In the genomic region with DNA sequence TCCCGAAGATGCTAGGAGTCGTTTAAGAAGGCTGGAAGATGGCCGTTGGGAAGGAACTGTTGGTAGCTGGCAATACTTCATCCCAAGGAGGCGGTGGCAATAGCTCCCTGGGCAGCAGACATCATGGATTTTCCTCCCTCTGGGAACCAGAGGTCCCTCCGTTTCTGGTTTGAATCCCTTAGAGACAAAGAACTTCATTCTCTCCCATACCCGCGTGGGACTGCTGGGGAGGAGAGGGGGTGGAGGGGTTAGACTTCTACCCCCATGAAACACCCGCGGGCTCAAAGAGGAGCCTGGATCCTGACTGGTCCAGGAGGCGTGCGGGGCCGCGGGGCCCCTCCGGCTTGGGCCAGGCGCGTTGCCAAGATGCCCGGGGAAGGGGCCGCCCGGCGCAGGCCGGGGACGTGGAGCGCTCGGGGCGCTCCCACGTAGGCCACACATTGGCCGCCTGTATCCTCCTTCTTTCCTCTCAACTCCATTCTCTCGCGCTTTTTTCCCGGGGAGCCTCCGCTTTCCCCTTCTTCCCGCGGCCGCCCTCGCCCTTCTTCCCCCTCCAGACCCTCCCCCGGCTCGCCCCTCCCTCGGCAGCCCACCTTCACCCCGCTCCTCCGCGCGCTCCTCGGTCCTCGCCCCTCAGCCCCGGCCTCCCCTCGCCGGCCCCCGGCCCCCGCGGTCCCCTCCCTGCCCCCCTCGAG, we compare ENCODE assay signal across 8 cellular contexts. TPM values are rescaled to one million over a fixed set of nuclear protein-coding genes. Genes with fewer than 3 reads are reported as not detected.
A peak's percentile ranks its signal among the peaks of the same experiment; 100 is the strongest.
DNase-seq lines count a peak whose midpoint lies in the region; ATAC-seq and TF ChIP-seq lines count a peak whose summit lies in the region.

No MANE protein-coding gene starts in this region.

- ATAC-seq in GM19324 (IDR thresholded peaks at IDR 0.05; ENCODE audit: low FRiP score, unreplicated experiment) (peak; percentile 11), left ventricle myocardium superior (peak; percentile 51), GM18858 (IDR thresholded peaks at IDR 0.05; ENCODE audit: unreplicated experiment) (no peak), HG02973 (IDR thresholded peaks at IDR 0.05; ENCODE audit: unreplicated experiment) (no peak)

- CTCF ChIA-PET in BJ (lab: Yijun Ruan, JAX): interaction anchor here (0.9 to 7.3 kb wide), 6 partner anchors 10 to 83 kb away, joined by 3 to 64 read pairs (median 3); no protein-coding TSS in a partner anchor

- TF ChIP-seq POLR2A in adrenal gland (IDR thresholded peaks at IDR 0.05): no peak

- peak overlapping the region; percentile 76 to 97 (median 93) for H3K27ac ChIP-seq in adrenal gland

- H3K36me3 ChIP-seq in BJ (ENCODE audit: control insufficient read depth, insufficient read depth, low read length): peaks cover 5% of the 10 kb centered on the region
- peaks cover 0 to 8% of the 10 kb centered on the region in 2 donors for H3K36me3 ChIP-seq in adrenal gland (replicated peaks in 1 of 2)

- peaks cover 19 to 33% of the 10 kb centered on the region in 2 donors for H3K4me1 ChIP-seq in adrenal gland (replicated peaks in 1 of 2)

- intact Hi-C loops in adrenal gland (cut with DNase I): loop anchor here in 1 of 2 donors (5.0 kb wide), 1 partner anchor 46 kb away; no protein-coding TSS in a partner anchor
- intact Hi-C loops in left ventricle myocardium superior (cut with micrococcal nuclease): no loop called here
- intact Hi-C loops in posterior vena cava (cut with DNase I): loop anchor here in 1 of 2 donors (5.0 kb wide), 1 partner anchor 46 kb away; no protein-coding TSS in a partner anchor

- no peaks in the 10 kb centered on the region for H3K9me3 ChIP-seq in adrenal gland (replicated peaks in 1 of 3)

- 1 to 3% (median 1%) methylated on average over 30 to 51 of the region's 51 CpGs for WGBS in adrenal gland, 4 donors

- no peaks in the 10 kb centered on the region for H3K27me3 ChIP-seq in BJ (ENCODE audit: control insufficient read depth, insufficient read depth, low read length)
- no peaks in the 10 kb centered on the region for H3K27me3 ChIP-seq in adrenal gland

- TF ChIP-seq CTCF in BJ (IDR thresholded peaks at IDR 0.05; ENCODE audit: insufficient read depth, low read depth, low read length) (no peak), adrenal gland (IDR thresholded peaks at IDR 0.05) (no peak)

- DNase-seq in BJ (ENCODE audit: low read depth) (no peak), NCI-H345 treated with DMSO at 0.1 percent for 48 hours (lab: John Stamatoyannopoulos, UW; ENCODE audit: unreplicated experiment) (peak; percentile 27), adrenal gland (peak; percentile 47 to 70 (median 50)), left ventricle myocardium superior (peak; percentile 67), posterior vena cava (ENCODE audit: low spot score) (peak; percentile 86)

- POLR2A ChIA-PET in BJ (lab: Charles Lee): interaction anchor here (0.6 to 0.9 kb wide), 2 partner anchors 23 to 50 kb away, joined by 4 to 6 read pairs; no protein-coding TSS in a partner anchor

- H3K4me3 ChIP-seq in BJ (ENCODE audit: low read depth, low read length) (peak overlapping the region; percentile 99), adrenal gland (peak overlapping the region; percentile 60 to 99 (median 89))

RNA-seq across cellular contexts. Expression of gene MSL1, which starts 0.4 kb away (rescaled TPM):
- polyA plus RNA-seq in BJ (2011; rRNA removed) (36.7 and 69.0 TPM in 2 replicates), adrenal gland (100 to 1,000 TPM in 2 of 3 donors, 10 to 100 TPM in 1; 74.2 to 143 (median 128) TPM)
- 23.2 and 23.8 TPM in 2 replicates for polyA minus RNA-seq in BJ (2011; rRNA and poly(A)+ RNA removed)
- total RNA-seq in adrenal gland (100 to 1,000 TPM in 1 of 8 donors, 10 to 100 TPM in 7; 47.8 to 100 (median 69.1) TPM), left ventricle myocardium superior (49.1 TPM), posterior vena cava (10 to 100 TPM; 66.7 to 68.8 TPM)

RNA-seq across cellular contexts. Expression of gene CASC3, which starts 19.0 kb away (rescaled TPM):
- polyA plus RNA-seq in BJ (2011; rRNA removed) (27.8 and 35.1 TPM in 2 replicates), adrenal gland (10 to 100 TPM; 36.2 to 65.1 (median 57.5) TPM)
- polyA minus RNA-seq in BJ (2011; rRNA and poly(A)+ RNA removed): 25.1 and 28.2 TPM in 2 replicates
- total RNA-seq in adrenal gland (10 to 100 TPM; 36.2 to 72.4 (median 61.7) TPM), left ventricle myocardium superior (48.1 TPM), posterior vena cava (100 to 1,000 TPM in 1 of 2 donors, 10 to 100 TPM in 1; 99.2 to 103 TPM)

RNA-seq across cellular contexts. Expression of gene NR1D1, which starts 20.9 kb away (rescaled TPM):
- polyA plus RNA-seq in BJ (2011; rRNA removed) (1.9 and 2.3 TPM in 2 replicates), adrenal gland (10 to 100 TPM; 34.5 to 59.0 (median 36.6) TPM)
- polyA minus RNA-seq in BJ (2011; rRNA and poly(A)+ RNA removed): 4.3 and 6.6 TPM in 2 replicates
- total RNA-seq in adrenal gland (10 to 100 TPM; 14.0 to 69.1 (median 41.4) TPM), left ventricle myocardium superior (21.5 TPM), posterior vena cava (10 to 100 TPM; 20.2 to 24.2 TPM)

RNA-seq across cellular contexts. Expression of gene RAPGEFL1, which starts 55.9 kb away (rescaled TPM):
- polyA plus RNA-seq in BJ (2011; rRNA removed) (2.3 and 3.8 TPM in 2 replicates), adrenal gland (10 to 100 TPM in 1 of 3 donors, 1 to 10 TPM in 2; 1.7 to 18.5 (median 7.3) TPM)
- polyA minus RNA-seq in BJ (2011; rRNA and poly(A)+ RNA removed): 2.7 and 3.6 TPM in 2 replicates
- total RNA-seq in adrenal gland (1 to 10 TPM in 7 of 8 donors, under 1 TPM in 1; 0.24 to 5.7 (median 4.0) TPM), left ventricle myocardium superior (3.8 TPM), posterior vena cava (1 to 10 TPM; 4.5 to 5.2 TPM)

RNA-seq across cellular contexts. Expression of gene THRA, which starts 58.6 kb away (rescaled TPM):
- 32.1 and 43.3 TPM in 2 replicates for polyA plus RNA-seq in BJ (2011; rRNA removed)
- polyA minus RNA-seq in BJ (2011; rRNA and poly(A)+ RNA removed): 17.8 and 20.2 TPM in 2 replicates
- total RNA-seq in adrenal gland: 100 to 1,000 TPM in 3 of 8 donors, 10 to 100 TPM in 5; 46.1 to 110 (median 76.4) TPM
- polyA plus RNA-seq in adrenal gland: 10 to 100 TPM; 41.8 to 62.3 (median 50.9) TPM
- 98.1 TPM for total RNA-seq in left ventricle myocardium superior
- 10 to 100 TPM; 50.8 to 65.8 TPM for total RNA-seq in posterior vena cava

Comparison
In these comparisons a context has a peak if more than half of its experiments do, and no peak if none do; other contexts are left out.
1. ATAC-seq: peak in GM19324 (single experiment) and left ventricle myocardium superior (single experiment); none in GM18858 (single experiment) and HG02973 (single experiment).